ENCODE assay signal across 34 cellular contexts in the genomic region with DNA sequence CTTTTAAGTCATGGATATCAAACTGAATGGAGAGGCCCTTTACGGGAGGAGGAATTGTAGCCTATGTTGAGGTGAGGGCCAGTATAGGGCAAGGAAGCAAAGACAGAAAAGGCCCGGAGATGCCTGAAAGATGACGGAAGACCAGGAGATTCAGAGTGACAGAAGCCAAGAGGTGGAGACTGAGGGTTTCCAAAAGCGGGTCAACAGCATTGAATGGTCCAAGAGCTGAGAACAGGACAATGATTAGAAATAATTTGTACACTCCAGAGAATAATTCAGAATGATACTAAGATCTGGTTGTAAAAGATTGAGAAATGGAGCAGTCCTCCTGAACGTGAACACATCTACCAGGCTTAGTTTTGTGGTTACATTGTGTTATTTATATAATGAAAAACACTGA.
"Had no signal": no experiment of that assay in that cellular context is flagged by ENCODE, and none has a peak within 500 bp of the region (broad histone marks: within the 10 kb centered on the region; RNA-seq: fewer than 3 reads in every experiment).

No MANE protein-coding gene starts in this region.

- H3K36me3 ChIP-seq: MG63 had no signal

- H3K9me3 ChIP-seq: MG63 had no signal

- H3K27me3 ChIP-seq: MG63 had no signal

- H3K4me3 ChIP-seq: MG63 had no signal

- DNase-seq: Karpas-422, Kasumi-1, MG63, MM.1S, MV-4-11, NCI-H1048, NCI-H1092, NCI-H1092 treated with DMSO at 0.1 percent for 48 hours, NCI-H1105, NCI-H1105 treated with DMSO at 0.1 percent for 48 hours, NCI-H1417, NCI-H1417 treated with DMSO at 0.1 percent for 48 hours, NCI-H1436, NCI-H1436 treated with DMSO at 0.1 percent for 48 hours, NCI-H146, NCI-H1694, NCI-H1694 treated with DMSO at 0.1 percent for 48 hours, NCI-H187, NCI-H187 treated with DMSO at 0.1 percent for 48 hours, NCI-H1930, NCI-H2029, NCI-H2029 treated with DMSO at 0.1 percent for 48 hours, NCI-H2081, NCI-H2081 treated with DMSO at 0.1 percent for 48 hours, NCI-H2107, NCI-H2171, NCI-H2171 treated with DMSO at 0.1 percent for 48 hours, NCI-H2227 treated with DMSO at 0.1 percent for 48 hours, NCI-H226, NCI-H345, NCI-H446, NCI-H446 treated with DMSO at 0.1 percent for 48 hours, NCI-H510A, NCI-H510A treated with DMSO at 0.1 percent for 48 hours had no signal
